ENCODE assay signal across 22 cellular contexts in genomic region chrX:9747644-9748043, GRCh38. TPM values are rescaled to one million over a fixed set of nuclear protein-coding genes. Genes with fewer than 3 reads are reported as not detected.
DNase-seq lines count a peak whose midpoint lies in the region; ATAC-seq, FAIRE-seq and TF ChIP-seq lines count a peak whose summit lies in the region.
"Had no signal": no experiment of that assay in that cellular context is flagged by ENCODE, and none has a peak within 500 bp of the region (broad histone marks: within the 10 kb centered on the region; RNA-seq: fewer than 3 reads in every experiment).

No MANE protein-coding gene starts in this region.

- H3K36me3 ChIP-seq in K562 (ENCODE audit: control insufficient read depth, insufficient read depth, low read length) (no peaks in the 10 kb centered on the region), mesodermal cell (ENCODE audit: control insufficient read depth, insufficient read depth, low read length) (no peaks in the 10 kb centered on the region), left ventricle myocardium inferior (no peaks in the 10 kb centered on the region)
- H3K36me3 ChIP-seq: BE2C had no signal

- POLR2A ChIA-PET in K562 (lab: Yijun Ruan, JAX): interaction anchor here (0.8 kb wide), 1 partner anchor 10 kb away, joined by 3 read pairs; no protein-coding TSS in a partner anchor

- H3K4me2 ChIP-seq in K562 (ENCODE audit: insufficient read depth, low read length): no peak overlapping the region

- TF ChIP-seq CTCF in K562 (IDR thresholded peaks at IDR 0.05 in 2 of 3, conservative IDR thresholded peaks at IDR 0.05 in 1 of 3; ENCODE audit: insufficient read depth in 2 of 3, low read depth in 1 of 3, low read length in 3 of 3) (no peak), osteocyte (IDR thresholded peaks at IDR 0.05) (no peak), left ventricle myocardium inferior (IDR thresholded peaks at IDR 0.05; ENCODE audit: borderline replicate concordance) (no peak)

- intact Hi-C loops in K562 (cut with micrococcal nuclease) (no loop called here), posterior vena cava (cut with DNase I) (no loop called here), left ventricle myocardium inferior (cut with micrococcal nuclease) (no loop called here)

- H3K4me1 Mint-ChIP-seq in osteocyte (ENCODE audit: unreplicated experiment): peaks cover 27% of the 10 kb centered on the region

- no TSS peak for BruUV-seq in K562 (replicated peaks; lab: Mats Ljungman, UMichigan)

- no peaks in the 10 kb centered on the region for H3K36me3 Mint-ChIP-seq in osteocyte (ENCODE audit: unreplicated experiment)

- H3K9ac ChIP-seq in K562 (ENCODE audit: insufficient read depth in 1 of 2, low read depth in 2 of 2, low read length in 2 of 2): no peak overlapping the region

- H3K4me3 ChIP-seq in K562 (no peak overlapping the region), mesodermal cell (ENCODE audit: extremely low read depth, insufficient read depth, low read length, poor library complexity, severe bottlenecking) (no peak overlapping the region), left ventricle myocardium inferior (no peak overlapping the region)

- ATAC-seq in K562 (no peak), GM21786 (IDR thresholded peaks at IDR 0.05; ENCODE audit: unreplicated experiment) (no peak)
- ATAC-seq: HepG2 had no signal

- H2AFZ ChIP-seq in K562 (ENCODE audit: low read depth, low read length): no peak overlapping the region

- H3K27me3 Mint-ChIP-seq in osteocyte (ENCODE audit: unreplicated experiment): no peaks in the 10 kb centered on the region

- H3K27ac ChIP-seq in K562 (ENCODE audit: extremely low read depth, low read depth, low read length) (no peak overlapping the region), mesodermal cell (ENCODE audit: low read depth, low read length, severe bottlenecking) (peak overlapping the region; percentile 99), left ventricle myocardium inferior (replicated peaks) (no peak overlapping the region)

- peaks cover 9% of the 10 kb centered on the region for H3K9me3 Mint-ChIP-seq in osteocyte (ENCODE audit: unreplicated experiment)

- DNase-seq in K562 (ENCODE audit: extremely low read depth in 1 of 4, low spot score in 3 of 4): no peak
- no peak for DNase-seq in osteocyte (ENCODE audit: extremely low spot score, unreplicated experiment)
- no peak for DNase-seq in posterior vena cava (ENCODE audit: low spot score)
- DNase-seq in activated CD4-positive, alpha-beta T cell treated with anti-CD3 and anti-CD28 coated beads, Interleukin-2, amount 50 U/mL, for 48 hours: no peak
- DNase-seq in left ventricle myocardium inferior: no peak
- DNase-seq: ACHN; BE2C; C1 segment of cervical spinal cord; CD4-positive, CD25-positive, alpha-beta regulatory T cell; CD8-positive, alpha-beta memory T cell; COR-L47; DMS 273 treated with DMSO at 0.1 percent for 48 hours; GOT3; H7 had no signal

- in situ Hi-C loops in K562 (cut with MboI): no loop called here

- no peaks in the 10 kb centered on the region for H3K9me1 ChIP-seq in K562 (ENCODE audit: control insufficient read depth, insufficient read depth, low read length)

- no peaks in the 10 kb centered on the region for H3K4me1 ChIP-seq in K562 (replicated peaks in 1 of 2; ENCODE audit: control insufficient read depth in 2 of 2, insufficient read depth in 2 of 2, low read length in 2 of 2)
- H3K4me1 ChIP-seq in mesodermal cell (ENCODE audit: control insufficient read depth, insufficient read depth, low read length, poor library complexity, severe bottlenecking): peaks cover 16% of the 10 kb centered on the region
- H3K4me1 ChIP-seq in left ventricle myocardium inferior: no peaks in the 10 kb centered on the region
- H3K4me1 ChIP-seq: BE2C had no signal

- FAIRE-seq in K562 (lab: Jason Lieb, UNC): no peak
- FAIRE-seq: A204.1, G401.6, GM12892, GM18507, HepG2 had no signal

- no peak for TF ChIP-seq EP300 in K562 (IDR thresholded peaks at IDR 0.05; ENCODE audit: low read length)

- CTCF ChIA-PET in K562 (lab: Yijun Ruan, JAX; ENCODE audit: low intra/inter-chr PET ratio): no interaction called here

- H3K9me3 ChIP-seq in K562 (replicated peaks; ENCODE audit: control insufficient read depth, insufficient read depth, low read depth, low read length) (no peaks in the 10 kb centered on the region), mesodermal cell (ENCODE audit: control insufficient read depth, low read length) (no peaks in the 10 kb centered on the region), left ventricle myocardium inferior (replicated peaks) (no peaks in the 10 kb centered on the region)
- H3K9me3 ChIP-seq: BE2C had no signal

- WGBS in K562 (ENCODE audit: insufficient coverage, low coverage, missing lambda C conversion rate): 7% methylated on average over 4 of the region's 4 CpGs
- no CpG with 5 or more reads among the region's 4 CpGs for WGBS in mesodermal cell (ENCODE audit: insufficient coverage in 2 of 2), 2 experiments

- H3K27ac Mint-ChIP-seq in osteocyte (ENCODE audit: unreplicated experiment): peak overlapping the region; percentile 88
- H3K27ac Mint-ChIP-seq: CD4-positive, CD25-positive, alpha-beta regulatory T cell; CD8-positive, alpha-beta memory T cell; IgD-negative memory B cell had no signal

- no peak for TF ChIP-seq RAD21 in K562 (CRISPR knock-in tag; conservative IDR thresholded peaks at IDR 0.05 in 1 of 2, IDR thresholded peaks at IDR 0.05 in 1 of 2)

- no peak for TF ChIP-seq POLR2A in K562 (conservative IDR thresholded peaks at IDR 0.05)

- peaks cover 0 to 13% of the 10 kb centered on the region in 2 experiments; a peak in 1 of 5 replicates for H3K27me3 ChIP-seq in K562 (ENCODE audit: control insufficient read depth in 2 of 2, insufficient read depth in 2 of 2, low read length in 2 of 2)
- H3K27me3 ChIP-seq in left ventricle myocardium inferior (ENCODE audit: low read depth): no peaks in the 10 kb centered on the region
- H3K27me3 ChIP-seq: BE2C had no signal

- no peaks in the 10 kb centered on the region for H4K20me1 ChIP-seq in K562 (replicated peaks; ENCODE audit: control insufficient read depth, insufficient read depth, low read length)

- H3K4me3 Mint-ChIP-seq in osteocyte (ENCODE audit: unreplicated experiment): no peak overlapping the region
- H3K4me3 Mint-ChIP-seq: CD4-positive, CD25-positive, alpha-beta regulatory T cell; CD8-positive, alpha-beta memory T cell; IgD-negative memory B cell had no signal

- no peaks in the 10 kb centered on the region for H3K79me2 ChIP-seq in K562 (ENCODE audit: control insufficient read depth, insufficient read depth, low read length)

RNA-seq across cellular contexts. Expression of gene GPR143, which starts 18.0 kb away (rescaled TPM):
- not detected in 2 replicates for total RNA-seq in K562 (2011; cell fraction: chromatin; rRNA removed; ENCODE audit: low replicate concordance)
- not detected in 2 replicates for total RNA-seq in K562 (2011; cell fraction: nucleolus; rRNA removed)
- total RNA-seq in K562 (2011; cell fraction: nucleoplasm; rRNA removed): not detected in 2 replicates
- not detected in 2 replicates for total RNA-seq in K562 (2014; rRNA removed)
- not detected in 2 replicates for total RNA-seq in K562 (2014; rRNA removed; fragmentation: Illumina TruSeq; extraction: Trizol)
- not detected in 2 replicates for total RNA-seq in K562 (2015; rRNA removed; fragmentation: Illumina TruSeq; extraction: Trizol)
- not detected in 2 replicates for total RNA-seq in K562 (2021)
- polyA plus RNA-seq in K562 (2011; rRNA removed): not detected in 2 replicates
- not detected in 2 replicates for polyA plus RNA-seq in K562 (2011; cell fraction: cytosol; rRNA removed)
- not detected in 2 replicates for polyA plus RNA-seq in K562 (2011; cell fraction: nucleus; rRNA removed)
- polyA plus RNA-seq in K562 (2012): not detected in 2 replicates
- not detected in 2 replicates for polyA plus RNA-seq in K562 (2014; fragmentation: Illumina TruSeq; extraction: Trizol)
- not detected for polyA plus RNA-seq in K562 (2014; fragmentation: Nextera tagmentation; extraction: Ambion mirVana)
- polyA plus RNA-seq in K562 (2014; rRNA removed): not detected in 2 replicates
- not detected in 2 replicates for polyA minus RNA-seq in K562 (2011; rRNA and poly(A)+ RNA removed)
- not detected in 2 replicates for polyA minus RNA-seq in K562 (2011; cell fraction: cytosol; rRNA and poly(A)+ RNA removed)
- polyA minus RNA-seq in K562 (2011; cell fraction: nucleus; rRNA and poly(A)+ RNA removed): not detected in 2 replicates
- 9.7 TPM for polyA plus RNA-seq in mesodermal cell (2013, experiment 1 of 2)
- polyA plus RNA-seq in mesodermal cell (2013, experiment 2 of 2): 8.2 TPM
- total RNA-seq in osteocyte: 0.43 TPM in 1 of 2 replicates, not detected in the other
- 1 to 10 TPM in 1 of 2 donors, not detected in 1; 1.1 TPM for total RNA-seq in posterior vena cava
- not detected for total RNA-seq in left ventricle myocardium inferior
- total RNA-seq: CD4-positive, CD25-positive, alpha-beta regulatory T cell; CD8-positive, alpha-beta memory T cell had no signal

RNA-seq across cellular contexts. Expression of gene SHROOM2, which starts 38.6 kb away (rescaled TPM):
- total RNA-seq in K562 (2011; cell fraction: chromatin; rRNA removed; ENCODE audit: low replicate concordance): not detected in 2 replicates
- under 0.01 TPM in 1 of 2 replicates, not detected in the other for total RNA-seq in K562 (2011; cell fraction: nucleolus; rRNA removed)
- total RNA-seq in K562 (2011; cell fraction: nucleoplasm; rRNA removed): not detected in 2 replicates
- not detected in 2 replicates for total RNA-seq in K562 (2014; rRNA removed)
- not detected in 2 replicates for total RNA-seq in K562 (2014; rRNA removed; fragmentation: Illumina TruSeq; extraction: Trizol)
- total RNA-seq in K562 (2015; rRNA removed; fragmentation: Illumina TruSeq; extraction: Trizol): not detected in 2 replicates
- total RNA-seq in K562 (2021): not detected in 2 replicates
- polyA plus RNA-seq in K562 (2011; rRNA removed): not detected in 2 replicates
- polyA plus RNA-seq in K562 (2011; cell fraction: cytosol; rRNA removed): 0.01 TPM in 1 of 2 replicates, not detected in the other
- polyA plus RNA-seq in K562 (2011; cell fraction: nucleus; rRNA removed): not detected in 2 replicates
- not detected in 2 replicates for polyA plus RNA-seq in K562 (2012)
- polyA plus RNA-seq in K562 (2014; fragmentation: Illumina TruSeq; extraction: Trizol): not detected in 2 replicates
- polyA plus RNA-seq in K562 (2014; fragmentation: Nextera tagmentation; extraction: Ambion mirVana): not detected
- not detected in 2 replicates for polyA plus RNA-seq in K562 (2014; rRNA removed)
- not detected in 2 replicates for polyA minus RNA-seq in K562 (2011; rRNA and poly(A)+ RNA removed)
- not detected in 2 replicates for polyA minus RNA-seq in K562 (2011; cell fraction: cytosol; rRNA and poly(A)+ RNA removed)
- polyA minus RNA-seq in K562 (2011; cell fraction: nucleus; rRNA and poly(A)+ RNA removed): not detected in 2 replicates
- polyA plus RNA-seq in mesodermal cell (2013, experiment 1 of 2): 13.7 TPM
- polyA plus RNA-seq in mesodermal cell (2013, experiment 2 of 2): 11.6 TPM
- total RNA-seq in osteocyte: 7.5 and 8.2 TPM in 2 replicates
- 1 to 10 TPM; 1.2 to 1.8 TPM for total RNA-seq in posterior vena cava
- total RNA-seq in left ventricle myocardium inferior: 0.71 TPM
- total RNA-seq: CD8-positive, alpha-beta memory T cell had no signal
- polyA plus RNA-seq: CD4-positive, CD25-positive, alpha-beta regulatory T cell; CD8-positive, alpha-beta memory T cell; IgD-negative memory B cell had no signal
